ENCODE assay signal across 29 cellular contexts in genomic region chr17:45847101-45847500, GRCh38. TPM values are rescaled to one million over a fixed set of nuclear protein-coding genes. Genes with fewer than 3 reads are reported as not detected.
"Had no signal": no experiment of that assay in that cellular context is flagged by ENCODE, and none has a peak within 500 bp of the region (broad histone marks: within the 10 kb centered on the region; RNA-seq: fewer than 3 reads in every experiment).

No MANE protein-coding gene starts in this region.

- H3K36me3 Mint-ChIP-seq: mesothelial cell of epicardium had no signal

- H3K4me3 Mint-ChIP-seq: dendritic cell treated with granulocyte-macrophage colony-stimulating factor and Interleukin-4, amounts not matched to agents 40 ng/mL and 50 ng/mL, for 4 days; effector memory CD8-positive, alpha-beta T cell; endodermal cell; mesothelial cell of epicardium had no signal

- H3K4me3 ChIP-seq: coronary artery, esophagus squamous epithelium, gastrocnemius medialis, heart right ventricle, left lung, lower lobe of right lung, mucosa of descending colon had no signal

- H3K36me3 ChIP-seq: esophagus squamous epithelium, gastrocnemius medialis, heart right ventricle, left lung, lower lobe of right lung had no signal

- H3K9me3 Mint-ChIP-seq: dendritic cell treated with granulocyte-macrophage colony-stimulating factor and Interleukin-4, amounts not matched to agents 40 ng/mL and 50 ng/mL, for 4 days; effector memory CD8-positive, alpha-beta T cell; endodermal cell; mesothelial cell of epicardium had no signal

- H3K9me3 ChIP-seq: esophagus squamous epithelium, gastrocnemius medialis, heart right ventricle, left lung, lower lobe of right lung, mucosa of descending colon had no signal

- H3K4me1 Mint-ChIP-seq: endodermal cell, mesothelial cell of epicardium had no signal

- H3K4me1 ChIP-seq: esophagus squamous epithelium, left lung, lower lobe of right lung had no signal

- DNase-seq: effector CD8-positive, alpha-beta T cell; effector memory CD8-positive, alpha-beta T cell; endodermal cell; erythroblast; esophagus squamous epithelium; foreskin fibroblast; foreskin melanocyte; gastrocnemius medialis; glutamatergic neuron; head of caudate nucleus; heart right ventricle; hippocampal formation; left cardiac atrium; left lung; left ventricle myocardium superior; lower lobe of right lung; mesenchymal stem cell had no signal

- ATAC-seq: effector memory CD8-positive, alpha-beta T cell; esophagus mucosa; gastrocnemius medialis; heart right ventricle; left cardiac atrium; left lung; left ventricle myocardium superior; lower lobe of right lung; mucosa of descending colon had no signal

- H3K27me3 ChIP-seq: gastrocnemius medialis had no signal

- H3K27ac ChIP-seq: coronary artery, epithelial cell of prostate, esophagus squamous epithelium, gastrocnemius medialis, heart right ventricle, left lung, lower lobe of right lung had no signal

- H3K27ac Mint-ChIP-seq: dendritic cell treated with granulocyte-macrophage colony-stimulating factor and Interleukin-4, amounts not matched to agents 40 ng/mL and 50 ng/mL, for 4 days; effector memory CD8-positive, alpha-beta T cell; endodermal cell; mesothelial cell of epicardium had no signal

RNA-seq across cellular contexts. Expression of gene SPPL2C, which starts 2.4 kb away (rescaled TPM):
- total RNA-seq: dermis microvascular lymphatic vessel endothelial cell, endodermal cell, esophagus mucosa, esophagus squamous epithelium, gastrocnemius medialis, glomerular endothelial cell, heart right ventricle, kidney epithelial cell, left cardiac atrium, left lung, left ventricle myocardium superior, lower leg skin, lower lobe of right lung, lung microvascular endothelial cell, mesenteric fat pad, mesothelial cell of epicardium, mucosa of descending colon had no signal

RNA-seq across cellular contexts. Expression of gene MAPT, which starts 47.3 kb away (rescaled TPM):
- total RNA-seq: dermis microvascular lymphatic vessel endothelial cell had no signal
